1 cellular context compared by ENCODE assay signal in the genomic region with DNA sequence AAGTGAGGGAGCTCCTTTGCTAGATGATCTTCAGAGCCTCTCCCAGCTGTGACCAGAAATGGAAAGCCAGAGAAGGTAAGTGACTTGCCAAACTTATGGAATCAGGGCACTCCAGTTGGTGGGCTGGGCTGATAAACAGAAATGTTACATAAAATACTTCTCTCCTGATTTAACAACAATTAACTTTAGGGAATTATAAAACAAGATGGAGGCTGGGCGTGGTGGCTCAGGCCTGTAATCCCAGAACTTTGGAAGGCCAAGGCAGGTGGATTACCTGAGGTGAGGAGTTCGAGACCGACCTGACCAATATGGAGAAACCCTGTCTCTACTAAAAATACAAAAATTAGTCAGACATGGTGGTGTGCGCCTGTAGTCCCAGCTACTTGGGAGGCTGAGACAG.
TF ChIP-seq lines count a peak whose summit lies in the region.

No MANE protein-coding gene starts in this region.

TF ChIP-seq in HepG2, 621 proteins besides CTCF, POLR2A, EP300 and RAD21 (continued from another document):
- TF ChIP-seq FUBP1 (CRISPR knock-in tag; IDR thresholded peaks at IDR 0.05; ENCODE audit: borderline replicate concordance) (no peak), BATF2 (CRISPR knock-in tag; IDR thresholded peaks at IDR 0.05) (no peak), NONO (IDR thresholded peaks at IDR 0.05) (no peak), NONO (CRISPR knock-in tag; conservative IDR thresholded peaks at IDR 0.05) (no peak), AHDC1 (CRISPR knock-in tag; IDR thresholded peaks at IDR 0.05; ENCODE audit: borderline replicate concordance) (no peak), ZNF331 (CRISPR knock-in tag; IDR thresholded peaks at IDR 0.05) (no peak), HMGXB4 (CRISPR knock-in tag; IDR thresholded peaks at IDR 0.05; ENCODE audit: borderline replicate concordance in 1 of 2, low read depth in 1 of 2) (no peak), FOXA3 (CRISPR knock-in tag; IDR thresholded peaks at IDR 0.05) (no peak), RXRB (CRISPR knock-in tag; IDR thresholded peaks at IDR 0.05; ENCODE audit: borderline replicate concordance) (no peak), HMGXB3 (CRISPR knock-in tag; IDR thresholded peaks at IDR 0.05; ENCODE audit: borderline replicate concordance) (no peak), ZNF605 (CRISPR knock-in tag; IDR thresholded peaks at IDR 0.05) (no peak), ZNF329 (CRISPR knock-in tag; IDR thresholded peaks at IDR 0.05; ENCODE audit: low read depth) (no peak), ZNF558 (CRISPR knock-in tag; IDR thresholded peaks at IDR 0.05; ENCODE audit: borderline replicate concordance) (no peak), NFYB (CRISPR knock-in tag; IDR thresholded peaks at IDR 0.05) (no peak), CENPX (CRISPR knock-in tag; IDR thresholded peaks at IDR 0.05) (no peak), ZNF570 (CRISPR knock-in tag; IDR thresholded peaks at IDR 0.05; ENCODE audit: borderline replicate concordance) (no peak)
- TF ChIP-seq, protein P1, sequence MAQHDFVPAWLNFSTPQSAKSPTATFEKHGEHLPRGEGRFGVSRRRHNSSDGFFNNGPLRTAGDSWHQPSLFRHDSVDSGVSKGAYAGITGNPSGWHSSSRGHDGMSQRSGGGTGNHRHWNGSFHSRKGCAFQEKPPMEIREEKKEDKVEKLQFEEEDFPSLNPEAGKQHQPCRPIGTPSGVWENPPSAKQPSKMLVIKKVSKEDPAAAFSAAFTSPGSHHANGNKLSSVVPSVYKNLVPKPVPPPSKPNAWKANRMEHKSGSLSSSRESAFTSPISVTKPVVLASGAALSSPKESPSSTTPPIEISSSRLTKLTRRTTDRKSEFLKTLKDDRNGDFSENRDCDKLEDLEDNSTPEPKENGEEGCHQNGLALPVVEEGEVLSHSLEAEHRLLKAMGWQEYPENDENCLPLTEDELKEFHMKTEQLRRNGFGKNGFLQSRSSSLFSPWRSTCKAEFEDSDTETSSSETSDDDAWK (CRISPR knock-in tag; IDR thresholded peaks at IDR 0.05), result no peak
- TF ChIP-seq, protein P2, sequence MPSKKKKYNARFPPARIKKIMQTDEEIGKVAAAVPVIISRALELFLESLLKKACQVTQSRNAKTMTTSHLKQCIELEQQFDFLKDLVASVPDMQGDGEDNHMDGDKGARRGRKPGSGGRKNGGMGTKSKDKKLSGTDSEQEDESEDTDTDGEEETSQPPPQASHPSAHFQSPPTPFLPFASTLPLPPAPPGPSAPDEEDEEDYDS (CRISPR knock-in tag; IDR thresholded peaks at IDR 0.05), result no peak
- TF ChIP-seq, protein P3, sequence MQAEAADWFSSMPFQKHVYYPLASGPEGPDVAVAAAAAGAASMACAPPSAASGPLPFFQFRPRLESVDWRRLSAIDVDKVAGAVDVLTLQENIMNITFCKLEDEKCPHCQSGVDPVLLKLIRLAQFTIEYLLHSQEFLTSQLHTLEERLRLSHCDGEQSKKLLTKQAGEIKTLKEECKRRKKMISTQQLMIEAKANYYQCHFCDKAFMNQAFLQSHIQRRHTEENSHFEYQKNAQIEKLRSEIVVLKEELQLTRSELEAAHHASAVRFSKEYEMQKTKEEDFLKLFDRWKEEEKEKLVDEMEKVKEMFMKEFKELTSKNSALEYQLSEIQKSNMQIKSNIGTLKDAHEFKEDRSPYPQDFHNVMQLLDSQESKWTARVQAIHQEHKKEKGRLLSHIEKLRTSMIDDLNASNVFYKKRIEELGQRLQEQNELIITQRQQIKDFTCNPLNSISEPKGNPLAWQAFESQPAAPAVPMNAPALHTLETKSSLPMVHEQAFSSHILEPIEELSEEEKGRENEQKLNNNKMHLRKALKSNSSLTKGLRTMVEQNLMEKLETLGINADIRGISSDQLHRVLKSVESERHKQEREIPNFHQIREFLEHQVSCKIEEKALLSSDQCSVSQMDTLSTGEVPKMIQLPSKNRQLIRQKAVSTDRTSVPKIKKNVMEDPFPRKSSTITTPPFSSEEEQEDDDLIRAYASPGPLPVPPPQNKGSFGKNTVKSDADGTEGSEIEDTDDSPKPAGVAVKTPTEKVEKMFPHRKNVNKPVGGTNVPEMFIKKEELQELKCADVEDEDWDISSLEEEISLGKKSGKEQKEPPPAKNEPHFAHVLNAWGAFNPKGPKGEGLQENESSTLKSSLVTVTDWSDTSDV (CRISPR knock-in tag; IDR thresholded peaks at IDR 0.05), result no peak
- TF ChIP-seq, protein P4, sequence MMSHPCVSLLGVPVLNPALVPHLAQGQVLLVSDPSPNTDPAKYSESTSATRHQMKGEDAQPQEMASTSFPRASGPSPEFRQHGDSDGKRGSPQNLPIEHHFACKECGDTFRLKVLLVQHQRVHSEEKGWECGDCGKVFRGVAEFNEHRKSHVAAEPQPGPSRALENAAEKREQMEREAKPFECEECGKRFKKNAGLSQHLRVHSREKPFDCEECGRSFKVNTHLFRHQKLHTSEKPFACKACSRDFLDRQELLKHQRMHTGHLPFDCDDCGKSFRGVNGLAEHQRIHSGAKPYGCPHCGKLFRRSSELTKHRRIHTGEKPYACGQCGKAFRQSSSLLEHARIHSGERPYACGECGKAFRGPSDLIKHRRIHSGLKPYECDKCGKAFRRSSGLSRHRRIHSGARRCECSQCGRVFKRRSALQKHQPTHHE (CRISPR knock-in tag; IDR thresholded peaks at IDR 0.05; ENCODE audit: borderline replicate concordance), result no peak
